ENCODE assay signal across 1 cellular context in the genomic region with DNA sequence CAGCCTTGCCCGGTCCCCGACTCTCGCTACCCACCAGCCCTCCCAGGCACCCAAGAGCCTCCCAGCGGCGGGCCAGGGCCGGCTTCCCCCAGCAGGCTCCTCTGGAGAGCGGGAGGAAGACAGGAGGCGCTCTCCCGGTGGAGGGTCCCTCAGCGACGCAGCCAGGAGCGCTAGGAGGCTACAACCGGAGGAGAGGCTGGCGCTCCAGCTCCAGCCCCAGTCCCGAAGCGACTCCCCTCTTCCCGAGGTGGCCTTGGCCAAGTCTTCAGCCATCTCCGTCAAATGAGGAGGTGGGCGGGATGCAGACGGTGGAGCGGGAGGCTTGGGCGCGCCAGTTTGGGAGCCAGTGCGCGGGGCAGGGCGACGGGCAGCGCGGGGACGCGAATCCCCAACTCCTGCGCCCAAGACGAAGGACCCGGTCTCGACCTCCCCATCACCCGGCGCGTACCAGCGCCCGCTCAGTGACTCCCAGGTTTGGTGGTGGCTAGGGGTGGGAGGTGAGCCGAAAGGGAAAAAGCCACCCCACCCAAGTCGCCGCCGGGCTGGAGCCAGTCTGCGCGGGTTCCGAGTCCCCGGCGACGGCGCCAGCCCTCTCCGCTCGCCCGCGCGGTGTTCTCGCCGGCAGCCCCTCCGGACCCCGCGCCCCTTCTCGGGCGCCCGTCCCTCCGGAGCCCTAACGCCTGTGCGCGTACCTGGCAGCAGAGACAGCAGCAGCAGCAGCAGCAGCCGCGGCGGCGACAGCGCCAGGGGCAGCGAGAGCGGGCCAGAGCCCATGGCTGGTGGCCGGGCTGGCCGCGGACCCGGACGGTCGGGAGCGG.
TF ChIP-seq lines count a peak whose summit lies in the region.

No MANE protein-coding gene starts in this region.

TF ChIP-seq in IMR-90, 13 proteins besides CTCF, POLR2A, EP300 and RAD21:
- TF ChIP-seq BHLHE40 (IDR thresholded peaks at IDR 0.05; ENCODE audit: low read depth, low read length) (no peak), MXI1 (IDR thresholded peaks at IDR 0.05; ENCODE audit: borderline replicate concordance, low read depth, low read length) (no peak), CEBPB (IDR thresholded peaks at IDR 0.05; ENCODE audit: low read depth, low read length) (no peak), NFE2L2 (IDR thresholded peaks at IDR 0.05; ENCODE audit: low read depth, low read length) (no peak), CHD1 (IDR thresholded peaks at IDR 0.05; ENCODE audit: low read depth, low read length) (no peak), RFX5 (IDR thresholded peaks at IDR 0.05; ENCODE audit: low read depth, low read length) (no peak), SMC3 (IDR thresholded peaks at IDR 0.05; ENCODE audit: low read depth, low read length) (no peak), RCOR1 (IDR thresholded peaks at IDR 0.05; ENCODE audit: insufficient replicate concordance, low read length) (no peak), MAZ (IDR thresholded peaks at IDR 0.05; ENCODE audit: borderline replicate concordance, low read depth, low read length) (no peak)
- TF ChIP-seq, protein P1, sequence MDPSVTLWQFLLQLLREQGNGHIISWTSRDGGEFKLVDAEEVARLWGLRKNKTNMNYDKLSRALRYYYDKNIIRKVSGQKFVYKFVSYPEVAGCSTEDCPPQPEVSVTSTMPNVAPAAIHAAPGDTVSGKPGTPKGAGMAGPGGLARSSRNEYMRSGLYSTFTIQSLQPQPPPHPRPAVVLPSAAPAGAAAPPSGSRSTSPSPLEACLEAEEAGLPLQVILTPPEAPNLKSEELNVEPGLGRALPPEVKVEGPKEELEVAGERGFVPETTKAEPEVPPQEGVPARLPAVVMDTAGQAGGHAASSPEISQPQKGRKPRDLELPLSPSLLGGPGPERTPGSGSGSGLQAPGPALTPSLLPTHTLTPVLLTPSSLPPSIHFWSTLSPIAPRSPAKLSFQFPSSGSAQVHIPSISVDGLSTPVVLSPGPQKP (IDR thresholded peaks at IDR 0.05; ENCODE audit: borderline replicate concordance, low read depth, low read length): no peak
